Comparison of ENCODE assay signal across 8 cellular contexts in the genomic region with DNA sequence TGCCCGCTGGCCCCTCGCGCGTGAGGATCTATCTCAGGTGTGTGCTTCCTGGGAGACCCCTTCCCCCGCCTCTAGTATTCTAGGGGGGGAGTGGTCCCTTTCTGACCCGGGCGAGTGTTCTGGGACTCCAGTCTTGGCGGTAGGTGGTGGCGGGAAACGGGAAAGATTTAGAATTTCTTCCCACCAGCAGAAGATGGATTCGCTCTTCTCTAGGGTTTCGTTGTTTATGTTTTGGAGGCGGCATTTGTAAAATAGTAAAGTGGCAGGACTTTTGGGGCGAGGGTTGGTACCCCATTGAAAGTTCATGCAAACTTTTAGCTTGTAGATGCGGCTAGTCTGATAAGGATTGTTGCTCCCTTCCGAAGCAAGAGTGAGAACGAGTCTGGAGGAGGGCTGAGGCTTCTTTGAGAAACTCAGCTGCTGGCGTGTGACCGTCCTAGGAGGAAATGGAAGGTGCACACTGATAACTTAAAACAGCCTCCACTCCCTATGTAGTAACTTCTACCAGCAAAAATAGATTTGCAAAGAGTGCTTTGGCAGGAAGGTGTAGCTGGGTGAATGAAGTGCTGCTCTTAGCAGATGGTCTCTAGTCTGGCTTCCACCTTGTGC. TPM values are rescaled to one million over a fixed set of nuclear protein-coding genes. Genes with fewer than 3 reads are reported as not detected.
DNase-seq lines count a peak whose midpoint lies in the region; ATAC-seq and TF ChIP-seq lines count a peak whose summit lies in the region.

No MANE protein-coding gene starts in this region.

- intact Hi-C loops in A673 (cut with micrococcal nuclease; ENCODE audit: unreplicated experiment) = loop anchor here (10.0 kb wide), 1 partner anchor 748 kb away; no protein-coding TSS in a partner anchor
- intact Hi-C loops in OCI-LY7 (cut with micrococcal nuclease; ENCODE audit: unreplicated experiment) = loop anchor here (2.0 kb wide), 2 partner anchors 36 to 102 kb away; no protein-coding TSS in a partner anchor

- ATAC-seq in GM18517 (IDR thresholded peaks at IDR 0.05; ENCODE audit: unreplicated experiment) (peak; percentile 46), HG02970 (IDR thresholded peaks at IDR 0.05; ENCODE audit: low FRiP score, unreplicated experiment) (peak; percentile 40)

- TSS peak; percentile 61 for BruUV-seq in A673 (replicated peaks; lab: Mats Ljungman, UMichigan)
- no TSS peak for BruUV-seq in OCI-LY7 (replicated peaks; lab: Mats Ljungman, UMichigan)

- H3K9me3 ChIP-seq in A673 (ENCODE audit: low read depth, low read length, poor library complexity, severe bottlenecking) (no peaks in the 10 kb centered on the region), OCI-LY7 (ENCODE audit: low read length) (no peaks in the 10 kb centered on the region)

- H3K4me2 ChIP-seq in OCI-LY7 (ENCODE audit: low read length) = peak overlapping the region; percentile 69

- H4K20me1 ChIP-seq in OCI-LY7 (ENCODE audit: insufficient read depth, low read length) = no peaks in the 10 kb centered on the region

- peak overlapping the region; percentile 54 for H2AFZ ChIP-seq in OCI-LY7 (ENCODE audit: low read length)

- no peaks in the 10 kb centered on the region for H3K27me3 ChIP-seq in A673 (replicated peaks; ENCODE audit: insufficient read depth, low read depth, low read length, poor library complexity)

- H3K4me3 ChIP-seq in A673 (ENCODE audit: low read depth, low read length, poor library complexity, severe bottlenecking) (peak overlapping the region; percentile 55), OCI-LY7 (ENCODE audit: low read depth, low read length, poor library complexity, severe bottlenecking) (peak overlapping the region; percentile 67), astrocyte of the spinal cord (ENCODE audit: low read depth, low read length) (peak overlapping the region; percentile 68)

- no peaks in the 10 kb centered on the region; the same call in 1 of the 2 replicates for H3K79me2 ChIP-seq in OCI-LY7 (ENCODE audit: insufficient read depth, low read depth, low read length)

- H3K27ac Mint-ChIP-seq in immature natural killer cell = peak overlapping the region; percentile 91 to 94 (median 92)

- H3K4me1 ChIP-seq in A673 (ENCODE audit: insufficient read depth, low read length, poor library complexity, severe bottlenecking) (peaks cover 14% of the 10 kb centered on the region), OCI-LY7 (ENCODE audit: insufficient read depth, low read length, poor library complexity, severe bottlenecking) (peaks cover 14% of the 10 kb centered on the region)

- peaks cover 28 to 42% of the 10 kb centered on the region in 2 donors for H3K4me1 Mint-ChIP-seq in immature natural killer cell

- peak; percentile 32 for DNase-seq in A673 (ENCODE audit: low spot score)
- DNase-seq in OCI-LY7 (ENCODE audit: low spot score) = peak; percentile 42
- DNase-seq in astrocyte of the spinal cord (ENCODE audit: low read depth, low spot score) = peak; percentile 48
- DNase-seq in immature natural killer cell = peak; percentile 18 to 32 (median 20)
- DNase-seq in stimulated activated CD4-positive, alpha-beta T cell treated with anti-CD3 and anti-CD28 coated beads, Interleukin-4, amount 100 ng/mL, for 1 hour = peak; percentile 10
- DNase-seq in SHP77 (lab: John Stamatoyannopoulos, UW) = no peak

- peaks cover 3 to 8% (median 4%) of the 10 kb centered on the region in 3 donors for H3K27me3 Mint-ChIP-seq in immature natural killer cell (ENCODE audit: low read depth in 3 of 3)

- H3K9me2 ChIP-seq in OCI-LY7 (ENCODE audit: insufficient read depth, low read length) = no peaks in the 10 kb centered on the region

- CTCF ChIA-PET in A673 (lab: Charles Lee) (no interaction called here), OCI-LY7 (lab: Charles Lee; ENCODE audit: unreplicated experiment) (no interaction called here)

- H3K36me3 ChIP-seq in A673 (ENCODE audit: insufficient read depth, low read length, poor library complexity, severe bottlenecking) (no peaks in the 10 kb centered on the region), OCI-LY7 (ENCODE audit: insufficient read depth, low read length) (no peaks in the 10 kb centered on the region)

- no peaks in the 10 kb centered on the region for H3K9me3 Mint-ChIP-seq in immature natural killer cell

- H3K4me3 Mint-ChIP-seq in immature natural killer cell = peak overlapping the region; percentile 90 to 95 (median 93)

- POLR2A ChIA-PET in A673 (lab: Charles Lee; ENCODE audit: low non-redundant PET) (no interaction called here), OCI-LY7 (lab: Charles Lee) (interaction anchor here (0.6 kb wide), 1 partner anchor 1140 kb away, joined by 4 read pairs; no protein-coding TSS in a partner anchor)

- TF ChIP-seq CTCF in A673 (conservative IDR thresholded peaks at IDR 0.05; ENCODE audit: low read depth, low read length) = no peak
- no peak for TF ChIP-seq CTCF in OCI-LY7 (conservative IDR thresholded peaks at IDR 0.05; ENCODE audit: low read length)
- no peak for TF ChIP-seq CTCF in astrocyte of the spinal cord (IDR thresholded peaks at IDR 0.05; ENCODE audit: low read depth, low read length)

- H3K36me3 Mint-ChIP-seq in immature natural killer cell = peaks cover 3 to 10% (median 9%) of the 10 kb centered on the region in 3 donors

- in situ Hi-C loops in astrocyte of the spinal cord (cut with HindIII; ENCODE audit: low sequenced_read_pairs) = no loop called here

- H3K27ac ChIP-seq in A673 (ENCODE audit: low read depth, low read length, poor library complexity, severe bottlenecking) (peak overlapping the region; percentile 81), OCI-LY7 (ENCODE audit: low read depth, low read length, poor library complexity, severe bottlenecking) (peak overlapping the region; percentile 15)

RNA-seq across cellular contexts. Expression of a gene that starts 0.4 kb away (rescaled TPM):
- total RNA-seq in A673 (2021) (33.9 and 39.4 TPM in 2 replicates), OCI-LY7 (2022) (20.2 and 22.9 TPM in 2 replicates)
- total RNA-seq in OCI-LY7 (2014; rRNA removed; shearing (Covaris generic)) = 6.6 and 6.9 TPM in 2 replicates
- 10 to 100 TPM in 1 of 3 donors, 1 to 10 TPM in 2; 5.6 to 13.3 (median 6.5) TPM for polyA plus RNA-seq in immature natural killer cell

Comparison
In these comparisons a context has a peak if more than half of its experiments do, and no peak if none do; other contexts are left out.
1. DNase-seq: peak in A673 (single experiment), OCI-LY7 (single experiment), astrocyte of the spinal cord (single experiment), immature natural killer cell (3 of 3) and stimulated activated CD4-positive, alpha-beta T cell treated with anti-CD3 and anti-CD28 coated beads, Interleukin-4, amount 100 ng/mL, for 1 hour (single experiment); none in SHP77 (0 of 2).
2. Peak in every context shown above with its lines, with median percentiles within 50 percentile points of each other: H3K4me3 ChIP-seq.